Comparison of ENCODE assay signal across 13 cellular contexts in genomic region chr10:110323503-110323902, GRCh38. TPM values are rescaled to one million over a fixed set of nuclear protein-coding genes. Genes with fewer than 3 reads are reported as not detected.
DNase-seq lines count a peak whose midpoint lies in the region; ATAC-seq and TF ChIP-seq lines count a peak whose summit lies in the region.
"Had no signal": no experiment of that assay in that cellular context is flagged by ENCODE, and none has a peak within 500 bp of the region (broad histone marks: within the 10 kb centered on the region; RNA-seq: fewer than 3 reads in every experiment).

No MANE protein-coding gene starts in this region.

- TF ChIP-seq CTCF in AG09319 (IDR thresholded peaks at IDR 0.05; ENCODE audit: low read depth, low read length) (no peak), astrocyte of the spinal cord (IDR thresholded peaks at IDR 0.05; ENCODE audit: low read depth, low read length) (no peak), kidney epithelial cell (IDR thresholded peaks at IDR 0.05; ENCODE audit: insufficient read depth, low read length, poor library complexity, severe bottlenecking) (no peak), GM13977 (IDR thresholded peaks at IDR 0.05; ENCODE audit: extremely low read depth, insufficient read depth, missing control alignments) (no peak)

- H3K27me3 ChIP-seq in kidney epithelial cell (ENCODE audit: control insufficient read depth, insufficient read depth, low read length): no peaks in the 10 kb centered on the region

- H3K4me3 ChIP-seq in astrocyte of the spinal cord (ENCODE audit: low read depth, low read length) (no peak overlapping the region), kidney epithelial cell (ENCODE audit: low read depth, low read length) (no peak overlapping the region)

- in situ Hi-C loops in astrocyte of the spinal cord (cut with HindIII; ENCODE audit: low sequenced_read_pairs): loop anchor here (25.0 kb wide), 1 partner anchor 239 kb away; the partner anchor contains the start of gene SMC3
- in situ Hi-C loops in GM13977 (cut with MboI; ENCODE audit: low pct_unique_long_range_greater_than_20kb, low sequenced_read_pairs, unreplicated experiment): loop anchor here (10.0 kb wide), 1 partner anchor 211 kb away; no protein-coding TSS in a partner anchor

- DNase-seq in AG09319 (ENCODE audit: extremely low read depth, low read depth) (peak; percentile 24), HS-5 (ENCODE audit: low read depth) (peak; percentile 83), astrocyte of the spinal cord (ENCODE audit: low read depth, low spot score) (peak; percentile 84), kidney epithelial cell (ENCODE audit: low read depth) (peak; percentile 87), Kasumi-1 (lab: John Stamatoyannopoulos, UW) (no peak), NCI-H510A (lab: John Stamatoyannopoulos, UW) (no peak), GM13977 (ENCODE audit: low spot score) (no peak)
- DNase-seq: activated CD4-positive, alpha-beta T cell treated with anti-CD3 and anti-CD28 coated beads for 1 hour; Calu3; effector memory CD8-positive, alpha-beta T cell; immature natural killer cell; NCI-H2107 had no signal

- no peaks in the 10 kb centered on the region for H3K36me3 ChIP-seq in kidney epithelial cell (ENCODE audit: control insufficient read depth, insufficient read depth, low read length)

- ATAC-seq in GM19397 (IDR thresholded peaks at IDR 0.05; ENCODE audit: unreplicated experiment): no peak
- ATAC-seq: effector memory CD8-positive, alpha-beta T cell had no signal

RNA-seq across cellular contexts. Expression of gene SMNDC1, which starts 18.8 kb away (rescaled TPM):
- total RNA-seq in kidney epithelial cell: 8.0 and 8.9 TPM in 2 replicates

Comparison
In these comparisons a context has a peak if more than half of its experiments do, and no peak if none do; other contexts are left out.
1. DNase-seq: peak in AG09319 (single experiment), HS-5 (single experiment), astrocyte of the spinal cord (single experiment) and kidney epithelial cell (single experiment); none in Kasumi-1 (0 of 2), NCI-H510A (single experiment) and GM13977 (single experiment).